Comparison of ENCODE assay signal across 8 cellular contexts in the genomic region with DNA sequence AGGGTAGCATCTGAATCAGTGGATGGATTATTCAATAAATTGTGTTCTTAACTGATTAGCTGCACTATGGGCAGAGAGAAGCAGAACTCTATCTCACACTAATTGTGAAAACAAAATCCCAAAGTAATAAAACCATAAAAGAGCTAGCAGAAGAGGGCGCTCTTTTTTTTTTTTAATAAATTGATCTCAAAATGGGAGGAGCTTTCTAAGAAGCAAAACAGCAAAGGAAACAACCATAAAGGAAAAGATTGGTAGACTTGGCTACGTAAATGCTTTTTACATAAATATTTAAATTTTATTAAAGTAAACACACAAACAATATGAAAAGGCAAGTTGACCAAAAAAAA. TPM values are rescaled to one million over a fixed set of nuclear protein-coding genes. Genes with fewer than 3 reads are reported as not detected.
DNase-seq lines count a peak whose midpoint lies in the region; ATAC-seq, FAIRE-seq and TF ChIP-seq lines count a peak whose summit lies in the region.

No MANE protein-coding gene starts in this region.

- peak overlapping the region; percentile 80 for H3K27ac ChIP-seq in CD8-positive, alpha-beta T cell (ENCODE audit: low read depth, low read length)

- ATAC-seq in CD8-positive, alpha-beta T cell, result no peak
- no peak for ATAC-seq in GM19023 (IDR thresholded peaks at IDR 0.05; ENCODE audit: unreplicated experiment)

- POLR2A ChIA-PET in CD8-positive, alpha-beta T cell (lab: Charles Lee), result interaction anchor here (0.7 to 3.9 kb wide), 3 partner anchors 141 to 183 kb away, joined by 3 to 29 read pairs (median 3); a partner anchor contains a TSS

- no peak overlapping the region for H3K4me3 ChIP-seq in CD8-positive, alpha-beta T cell (ENCODE audit: low read depth, low read length)
- no peak overlapping the region for H3K4me3 ChIP-seq in HFF-Myc (replicated peaks; ENCODE audit: low read depth, low read length)
- no peak overlapping the region for H3K4me3 ChIP-seq in retinal pigment epithelial cell (ENCODE audit: low read length)

- CTCF ChIA-PET in CD8-positive, alpha-beta T cell (lab: Charles Lee), result interaction anchor here (0.6 to 4.0 kb wide), 14 partner anchors 9 to 291 kb away, joined by 3 to 29 read pairs (median 4); a partner anchor contains a TSS

- intact Hi-C loops in CD8-positive, alpha-beta T cell (cut with DNase I, micrococcal nuclease), result loop anchor here (1.0 to 10.0 kb wide), 7 partner anchors 127 to 1961 kb away; a partner anchor contains a TSS

- H3K4me1 Mint-ChIP-seq in CD8-positive, alpha-beta T cell (ENCODE audit: low read depth), result peaks cover 38% of the 10 kb centered on the region

- no peaks in the 10 kb centered on the region for H3K9me3 ChIP-seq in CD8-positive, alpha-beta T cell (ENCODE audit: low read length)

- H3K27me3 Mint-ChIP-seq in CD8-positive, alpha-beta T cell (ENCODE audit: low read depth), result no peaks in the 10 kb centered on the region

- DNase-seq in CD8-positive, alpha-beta T cell, result no peak
- no peak for DNase-seq in HFF-Myc (ENCODE audit: extremely low read depth, low read depth)
- DNase-seq in RPMI7951 (ENCODE audit: low read depth), result peak; percentile 40
- no peak for DNase-seq in retinal pigment epithelial cell (ENCODE audit: low read depth)
- no peak for DNase-seq in UCSD-AML1 (lab: John Stamatoyannopoulos, UW; ENCODE audit: unreplicated experiment)
- no peak for DNase-seq in Ammon's horn (ENCODE audit: low spot score)

- peak; percentile 76 for TF ChIP-seq CTCF in CD8-positive, alpha-beta T cell (IDR thresholded peaks at IDR 0.05)
- peak; percentile 11 for TF ChIP-seq CTCF in HFF-Myc (IDR thresholded peaks at IDR 0.05; ENCODE audit: low read depth, low read length, missing control alignments)
- peak; percentile 42 for TF ChIP-seq CTCF in retinal pigment epithelial cell (conservative IDR thresholded peaks at IDR 0.05; ENCODE audit: low read depth, low read length)

- H3K36me3 Mint-ChIP-seq in CD8-positive, alpha-beta T cell, result peaks cover 4% of the 10 kb centered on the region

- peak overlapping the region; percentile 92 for H3K27ac Mint-ChIP-seq in CD8-positive, alpha-beta T cell

- H3K9me3 Mint-ChIP-seq in CD8-positive, alpha-beta T cell, result no peaks in the 10 kb centered on the region

- peak; percentile 54 for FAIRE-seq in endometrium (lab: Jason Lieb, UNC)

- no peaks in the 10 kb centered on the region for H3K36me3 ChIP-seq in CD8-positive, alpha-beta T cell (ENCODE audit: insufficient read depth, low read length)

- no peak overlapping the region for H3K4me3 Mint-ChIP-seq in CD8-positive, alpha-beta T cell

- H3K4me1 ChIP-seq in CD8-positive, alpha-beta T cell (ENCODE audit: insufficient read depth, low read length), result peaks cover 25% of the 10 kb centered on the region

- no peaks in the 10 kb centered on the region for H3K27me3 ChIP-seq in CD8-positive, alpha-beta T cell (ENCODE audit: insufficient read depth, low read length)

RNA-seq across cellular contexts. Expression of a gene that starts 1.5 kb away (rescaled TPM):
- 1 to 10 TPM; 5.8 to 7.2 TPM for total RNA-seq in CD8-positive, alpha-beta T cell
- total RNA-seq in RPMI7951 (2014; rRNA removed; shearing (Covaris generic)), result 49.5 and 63.4 TPM in 2 replicates

RNA-seq across cellular contexts. Expression of a gene that starts 6.7 kb away (rescaled TPM):
- total RNA-seq in CD8-positive, alpha-beta T cell, result 100 to 1,000 TPM; 102 to 109 TPM
- total RNA-seq in RPMI7951 (2014; rRNA removed; shearing (Covaris generic)), result 74.0 and 93.2 TPM in 2 replicates

Comparison
In these comparisons a context has a peak if more than half of its experiments do, and no peak if none do; other contexts are left out.
1. CTCF ChIP-seq: peak in every context shown above with its lines; median percentile 76 in CD8-positive, alpha-beta T cell; 42 in retinal pigment epithelial cell; 11 in HFF-Myc.